In the genomic region with DNA sequence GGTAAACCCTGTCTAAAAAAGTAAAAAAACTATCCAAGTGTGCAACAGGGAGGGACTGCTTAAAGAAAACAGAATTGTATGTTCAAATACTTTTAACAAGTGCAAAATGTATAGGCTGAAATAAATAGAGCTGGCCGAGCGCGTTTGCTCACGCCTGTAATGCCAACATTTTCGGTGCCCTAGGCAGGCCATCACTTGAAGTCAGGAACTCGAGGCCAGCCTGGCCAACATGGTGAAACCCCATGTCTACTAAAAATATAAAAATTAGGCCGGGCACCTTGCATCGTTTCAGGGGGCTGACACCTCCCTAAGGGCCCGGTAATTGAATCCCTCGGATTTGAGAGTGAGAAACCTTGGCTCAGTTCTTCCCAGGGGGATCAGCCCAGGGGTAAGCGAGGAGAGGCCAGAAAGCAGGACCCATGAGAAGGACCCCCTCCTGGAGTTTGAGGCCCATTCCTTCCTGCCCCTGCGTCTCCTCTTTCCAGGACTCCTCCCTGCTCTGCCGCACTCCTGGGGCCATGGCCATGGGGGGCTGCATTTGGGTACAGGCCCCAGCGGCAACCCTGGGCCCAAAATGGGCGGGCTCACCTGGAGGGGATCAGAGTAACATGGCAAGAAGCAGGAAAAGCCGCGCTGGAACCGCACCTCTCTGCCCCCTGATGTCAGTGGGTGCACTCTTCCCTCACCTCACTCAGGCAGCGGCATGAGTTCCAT, we compare ENCODE assay signal across 8 cellular contexts.
DNase-seq lines count a peak whose midpoint lies in the region; ATAC-seq and TF ChIP-seq lines count a peak whose summit lies in the region.

No MANE protein-coding gene starts in this region.

- H3K9me3 Mint-ChIP-seq in Calu3 (ENCODE audit: low read depth, unreplicated experiment) = no peaks in the 10 kb centered on the region

- peak overlapping the region; percentile 80 for H3K4me2 ChIP-seq in trophoblast cell (ENCODE audit: low read length)

- intact Hi-C loops in Calu3 (cut with micrococcal nuclease; ENCODE audit: unreplicated experiment) = loop anchor here (10.0 kb wide), 1 partner anchor 149 kb away; the partner anchor contains the start of genes SBDS and TYW1

- peak overlapping the region; percentile 50 for H3K4me3 ChIP-seq in RWPE2 (ENCODE audit: severe bottlenecking)
- peak overlapping the region; percentile 64 to 75 for H3K4me3 ChIP-seq in esophagus (ENCODE audit: low read depth in 1 of 2, low read length in 2 of 2)
- H3K4me3 ChIP-seq in trophoblast cell (ENCODE audit: low read depth, low read length) = peak overlapping the region; percentile 71

- H2BK5ac ChIP-seq in trophoblast cell (ENCODE audit: low read depth, low read length, poor library complexity) = peak overlapping the region; percentile 65

- H3K79me2 ChIP-seq in trophoblast cell (ENCODE audit: control insufficient read depth, insufficient read depth, low read length, poor library complexity) = peaks cover 7% of the 10 kb centered on the region

- H3K23ac ChIP-seq in trophoblast cell (ENCODE audit: low read length) = no peak overlapping the region

- peak overlapping the region; percentile 93 for H4K12ac ChIP-seq in trophoblast cell (ENCODE audit: low read depth, low read length)

- peak overlapping the region; percentile 93 for H3K14ac ChIP-seq in trophoblast cell (ENCODE audit: low read length)

- peak overlapping the region; percentile 21 for H2AK5ac ChIP-seq in trophoblast cell (ENCODE audit: low read length)

- H4K8ac ChIP-seq in trophoblast cell (ENCODE audit: low read depth, low read length) = peak overlapping the region; percentile 97

- H3K4ac ChIP-seq in trophoblast cell (ENCODE audit: low read depth, low read length) = peak overlapping the region; percentile 81

- H3K27me3 Mint-ChIP-seq in Calu3 (ENCODE audit: unreplicated experiment) = no peaks in the 10 kb centered on the region

- peak overlapping the region; percentile 29 for H3K27ac ChIP-seq in RWPE2 (ENCODE audit: poor library complexity, severe bottlenecking)
- H3K27ac ChIP-seq in esophagus (ENCODE audit: low read depth in 2 of 2, low read length in 1 of 2) = peak overlapping the region; percentile 91 to 92
- H3K27ac ChIP-seq in trophoblast cell (ENCODE audit: low read depth, low read length) = peak overlapping the region; percentile 73

- ATAC-seq in RWPE2 (ENCODE audit: low read depth) = no peak
- no peak for ATAC-seq in HG03521 (IDR thresholded peaks at IDR 0.05; ENCODE audit: unreplicated experiment)
- no peak for ATAC-seq in GM21390 (IDR thresholded peaks at IDR 0.05; ENCODE audit: unreplicated experiment)

- no peak overlapping the region for H2BK120ac ChIP-seq in trophoblast cell (ENCODE audit: insufficient read depth, low read length, poor library complexity)

- peak overlapping the region; percentile 76 for H3K9ac ChIP-seq in trophoblast cell (ENCODE audit: low read length)

- peaks cover 12% of the 10 kb centered on the region for H3K4me1 ChIP-seq in RWPE2 (ENCODE audit: insufficient read depth, poor library complexity, severe bottlenecking)
- H3K4me1 ChIP-seq in esophagus (ENCODE audit: control insufficient read depth in 2 of 2, insufficient read depth in 2 of 2, low read length in 1 of 2) = peaks cover 0 to 7% of the 10 kb centered on the region in 2 donors
- H3K4me1 ChIP-seq in trophoblast cell (ENCODE audit: control insufficient read depth in 1 of 2, insufficient read depth in 2 of 2, low read length in 2 of 2) = peaks cover 0 to 9% of the 10 kb centered on the region in 2 experiments

- peak overlapping the region; percentile 84 for H3K4me3 Mint-ChIP-seq in Calu3 (ENCODE audit: low read depth, unreplicated experiment)

- H3K27ac Mint-ChIP-seq in Calu3 (ENCODE audit: unreplicated experiment) = peak overlapping the region; percentile 99

- TF ChIP-seq CTCF in Calu3 (IDR thresholded peaks at IDR 0.05; ENCODE audit: unreplicated experiment) (no peak), RWPE2 (IDR thresholded peaks at IDR 0.05; ENCODE audit: poor library complexity, severe bottlenecking) (no peak)

- CTCF ChIA-PET in Calu3 (lab: Charles Lee) = no interaction called here

- peak overlapping the region; percentile 57 for H2AFZ ChIP-seq in trophoblast cell (ENCODE audit: insufficient read depth, low read length, poor library complexity)

- peak overlapping the region; percentile 80 for H3K18ac ChIP-seq in trophoblast cell (ENCODE audit: low read length)

- H3K36me3 ChIP-seq in RWPE2 (ENCODE audit: low read depth) (no peaks in the 10 kb centered on the region), esophagus (ENCODE audit: control insufficient read depth in 2 of 2, insufficient read depth in 2 of 2, low read length in 1 of 2) (no peaks in the 10 kb centered on the region), trophoblast cell (ENCODE audit: control insufficient read depth in 1 of 2, insufficient read depth in 2 of 2, low read length in 2 of 2) (no peaks in the 10 kb centered on the region)

- H4K91ac ChIP-seq in trophoblast cell (ENCODE audit: low read depth, low read length) = peak overlapping the region; percentile 91

- WGBS in esophagus, 2 donors = 60 to 62% methylated on average over 19 of the region's 19 CpGs
- WGBS in trophoblast cell (ENCODE audit: extremely low coverage, insufficient coverage, insufficient read length) = no CpG with 5 or more reads among the region's 19 CpGs

- H3K9me3 ChIP-seq in RWPE2 (ENCODE audit: severe bottlenecking) (no peaks in the 10 kb centered on the region), esophagus (ENCODE audit: control insufficient read depth in 2 of 2, insufficient read depth in 1 of 2, low read depth in 1 of 2, low read length in 1 of 2) (no peaks in the 10 kb centered on the region), trophoblast cell (ENCODE audit: insufficient read depth, low read depth, low read length) (no peaks in the 10 kb centered on the region)

- H3K27me3 ChIP-seq in RWPE2 (ENCODE audit: insufficient read depth, poor library complexity, severe bottlenecking) = no peaks in the 10 kb centered on the region
- H3K27me3 ChIP-seq in esophagus (ENCODE audit: control insufficient read depth in 1 of 2, insufficient read depth in 2 of 2, low read length in 2 of 2) = no peaks in the 10 kb centered on the region
- H3K27me3 ChIP-seq in trophoblast cell (ENCODE audit: insufficient read depth, low read length) = no peaks in the 10 kb centered on the region

- BruUV-seq in Calu3 (replicated peaks; lab: Mats Ljungman, UMichigan) = TSS peak; percentile 95

- H3K4me1 Mint-ChIP-seq in Calu3 (ENCODE audit: low read depth, unreplicated experiment) = no peaks in the 10 kb centered on the region

- peaks cover 22% of the 10 kb centered on the region for H3K36me3 Mint-ChIP-seq in Calu3 (ENCODE audit: insufficient read depth, unreplicated experiment)

- peaks cover 10% of the 10 kb centered on the region for H3K79me1 ChIP-seq in trophoblast cell (ENCODE audit: low read length)

- H2BK12ac ChIP-seq in trophoblast cell (ENCODE audit: low read length) = no peak overlapping the region

- no peak for DNase-seq in Calu3
- DNase-seq in RWPE2 (ENCODE audit: low spot score) = no peak
- no peak for DNase-seq in trophoblast cell
- DNase-seq in NCI-H526 (lab: John Stamatoyannopoulos, UW) = no peak
- no peak for DNase-seq in NCI-H748 treated with DMSO at 0.1 percent for 48 hours (lab: John Stamatoyannopoulos, UW)

Comparison
In these comparisons a context has a peak if more than half of its experiments do, and no peak if none do; other contexts are left out.
1. H3K27ac ChIP-seq: peak in every context shown above with its lines; median percentile 92 in esophagus; 73 in trophoblast cell; 29 in RWPE2.